In genomic region chr15:99151156-99151555, GRCh38 we compare ENCODE assay signal across 16 cellular contexts. TPM values are rescaled to one million over a fixed set of nuclear protein-coding genes. Genes with fewer than 3 reads are reported as not detected.
DNase-seq lines count a peak whose midpoint lies in the region; TF ChIP-seq lines count a peak whose summit lies in the region.
"Had no signal": no experiment of that assay in that cellular context is flagged by ENCODE, and none has a peak within 500 bp of the region (broad histone marks: within the 10 kb centered on the region; RNA-seq: fewer than 3 reads in every experiment).

No MANE protein-coding gene starts in this region.

- no peaks in the 10 kb centered on the region for H3K27me3 Mint-ChIP-seq in endodermal cell (ENCODE audit: insufficient read depth)

- peaks cover 30% of the 10 kb centered on the region for H3K36me3 Mint-ChIP-seq in endodermal cell (ENCODE audit: low read depth)
- H3K36me3 Mint-ChIP-seq: CD14-positive monocyte; CD8-positive, alpha-beta T cell had no signal

- TF ChIP-seq CTCF in endodermal cell (conservative IDR thresholded peaks at IDR 0.05), result no peak
- TF ChIP-seq CTCF in suprapubic skin (IDR thresholded peaks at IDR 0.05), result no peak

- DNase-seq in endodermal cell (peak; percentile 48), posterior vena cava (ENCODE audit: low spot score) (peak; percentile 35), OCI-M2 (lab: John Stamatoyannopoulos, UW; ENCODE audit: unreplicated experiment) (no peak), suprapubic skin (ENCODE audit: low spot score in 2 of 2) (no peak), midbrain (lab: John Stamatoyannopoulos, UW) (no peak)
- DNase-seq: Caco-2; CD8-positive, alpha-beta T cell; DND-41; GDM1 had no signal

- H3K36me3 ChIP-seq in endodermal cell (ENCODE audit: control insufficient read depth, insufficient read depth, low read length) (peaks cover 11% of the 10 kb centered on the region), suprapubic skin (peaks cover 24% of the 10 kb centered on the region)
- H3K36me3 ChIP-seq: HAP-1 had no signal

- no peak overlapping the region for H3K4me3 Mint-ChIP-seq in endodermal cell
- H3K4me3 Mint-ChIP-seq: CD14-positive monocyte; CD8-positive, alpha-beta T cell; GM23338; IgD-negative memory B cell had no signal

- H3K9ac ChIP-seq in endodermal cell (ENCODE audit: extremely low read depth, low read length, poor library complexity, severe bottlenecking), result no peak overlapping the region

- H3K27ac ChIP-seq in endodermal cell (ENCODE audit: low read depth, low read length), result no peak overlapping the region
- H3K27ac ChIP-seq in suprapubic skin, result no peak overlapping the region
- H3K27ac ChIP-seq: A549 had no signal

- no peak for TF ChIP-seq POLR2A in suprapubic skin (IDR thresholded peaks at IDR 0.05)

- peaks cover 9% of the 10 kb centered on the region for H3K9me3 ChIP-seq in endodermal cell (ENCODE audit: control insufficient read depth, low read length)
- no peaks in the 10 kb centered on the region for H3K9me3 ChIP-seq in suprapubic skin
- H3K9me3 ChIP-seq: A549, Caco-2, HAP-1 had no signal

- intact Hi-C loops in posterior vena cava (cut with DNase I), result no loop called here

- H3K9me3 Mint-ChIP-seq in endodermal cell, result peaks cover 5% of the 10 kb centered on the region
- H3K9me3 Mint-ChIP-seq: CD8-positive, alpha-beta T cell; GM23338; IgD-negative memory B cell had no signal

- H3K4me1 ChIP-seq in endodermal cell (ENCODE audit: control insufficient read depth, insufficient read depth, low read length) (peaks cover 10% of the 10 kb centered on the region), suprapubic skin (peaks cover 2% of the 10 kb centered on the region)
- H3K4me1 ChIP-seq: A549 had no signal

- peaks cover 49% of the 10 kb centered on the region for H3K4me1 Mint-ChIP-seq in endodermal cell
- H3K4me1 Mint-ChIP-seq: IgD-negative memory B cell had no signal

- 90 to 100% methylated on average over 2 of the region's 2 CpGs for WGBS in endodermal cell (ENCODE audit: insufficient coverage in 1 of 2, insufficient read length in 1 of 2), 2 experiments
- WGBS in suprapubic skin, result 62% methylated on average over 2 of the region's 2 CpGs

- H3K4me3 ChIP-seq in endodermal cell (ENCODE audit: low read length) (no peak overlapping the region), suprapubic skin (no peak overlapping the region)
- H3K4me3 ChIP-seq: A549, GM23338, HAP-1 had no signal

- TF ChIP-seq EP300 in Ishikawa (IDR thresholded peaks at IDR 0.05; ENCODE audit: borderline replicate concordance) (no peak), suprapubic skin (IDR thresholded peaks at IDR 0.05) (no peak)

- TF ChIP-seq RAD21 in Ishikawa (IDR thresholded peaks at IDR 0.05; ENCODE audit: low read depth), result no peak

- H3K27me3 ChIP-seq in endodermal cell (ENCODE audit: control insufficient read depth, insufficient read depth, low read length, poor library complexity, severe bottlenecking) (no peaks in the 10 kb centered on the region), suprapubic skin (no peaks in the 10 kb centered on the region)

- H3K27ac Mint-ChIP-seq in endodermal cell, result peak overlapping the region; percentile 36
- H3K27ac Mint-ChIP-seq: CD14-positive monocyte; CD8-positive, alpha-beta T cell; GM23338; IgD-negative memory B cell had no signal

TF ChIP-seq in Ishikawa, 13 proteins besides CTCF, POLR2A, EP300 and RAD21:
- TF ChIP-seq CREB1 (IDR thresholded peaks at IDR 0.05; ENCODE audit: low read depth) (no peak), NFIC (IDR thresholded peaks at IDR 0.05) (peak; percentile 17; the same call in 1 of the 2 replicates), CEBPB (IDR thresholded peaks at IDR 0.05) (no peak), TAF1 (IDR thresholded peaks at IDR 0.05; ENCODE audit: low read depth) (no peak), USF1 (IDR thresholded peaks at IDR 0.05) (no peak), ZBTB7A (IDR thresholded peaks at IDR 0.05; ENCODE audit: low read depth) (no peak)

RNA-seq across cellular contexts. Expression of gene SYNM, which starts 46.3 kb away (rescaled TPM):
- 10 to 100 TPM in 1 of 2 donors, 1 to 10 TPM in 1; 2.3 to 12.5 TPM for total RNA-seq in endodermal cell
- 2.0 TPM for polyA plus RNA-seq in endodermal cell (2013, experiment 1 of 2)
- 2.5 TPM for polyA plus RNA-seq in endodermal cell (2013, experiment 2 of 2)
- 100 to 1,000 TPM; 447 to 863 TPM for total RNA-seq in posterior vena cava
- total RNA-seq in suprapubic skin, result 10 to 100 TPM in 2 of 4 donors, 1 to 10 TPM in 2; 6.7 to 20.3 (median 10.7) TPM
- total RNA-seq: HT-29 had no signal
- polyA plus RNA-seq: IgD-negative memory B cell had no signal

Comparison
In these comparisons a context has a peak if more than half of its experiments do, and no peak if none do; other contexts are left out.
1. DNase-seq: peak in endodermal cell (single experiment) and posterior vena cava (single experiment); none in OCI-M2 (single experiment), suprapubic skin (0 of 2) and midbrain (single experiment).
2. RNA of gene SYNM, which starts 46.3 kb away (total RNA-seq): 447 to 863 TPM in posterior vena cava; 2.3 to 12.5 TPM in endodermal cell and 6.7 to 20.3 TPM in suprapubic skin; every median in the first group is over 10 times any median in the second.